7 cellular contexts compared by ENCODE assay signal in the genomic region with DNA sequence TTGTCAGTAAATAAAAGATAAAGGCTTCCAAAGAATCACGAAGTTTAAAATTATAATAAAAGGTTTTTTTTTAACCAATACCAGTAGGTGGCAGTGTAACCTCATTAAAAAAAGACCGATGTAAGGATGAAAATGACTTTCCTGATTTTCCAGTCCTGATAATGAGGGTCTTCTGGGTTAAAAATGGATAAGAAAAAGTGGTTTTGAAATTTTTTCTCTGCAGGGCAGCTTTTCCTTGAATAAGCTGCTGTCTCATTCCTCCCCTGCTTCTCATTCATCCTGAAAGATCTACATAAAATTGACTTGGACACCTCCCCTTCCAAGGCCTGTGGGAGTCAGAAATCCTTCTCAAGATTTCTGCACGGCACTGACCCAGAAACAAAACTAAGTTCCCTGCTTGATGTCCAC. TPM values are rescaled to one million over a fixed set of nuclear protein-coding genes. Genes with fewer than 3 reads are reported as not detected.
DNase-seq lines count a peak whose midpoint lies in the region; ATAC-seq, FAIRE-seq and TF ChIP-seq lines count a peak whose summit lies in the region.

No MANE protein-coding gene starts in this region.

- H3K36me3 ChIP-seq in HepG2 (replicated peaks in 1 of 2; ENCODE audit: control insufficient read depth in 1 of 2, insufficient read depth in 2 of 2, low read length in 2 of 2): no peaks in the 10 kb centered on the region
- no peaks in the 10 kb centered on the region for H3K36me3 ChIP-seq in effector memory CD4-positive, alpha-beta T cell (ENCODE audit: control insufficient read depth, insufficient read depth, low read length)

- WGBS in HepG2 (ENCODE audit: low lambda C conversion rate): 2% methylated on average over 3 of the region's 3 CpGs

- FAIRE-seq in G401.6 (lab: Jason Lieb, UNC) (peak; percentile 96), HepG2 (lab: Jason Lieb, UNC) (peak; percentile 15)

- no peak overlapping the region for H3K27ac ChIP-seq in HepG2 (ENCODE audit: extremely low read length, insufficient read depth, low read length)
- H3K27ac ChIP-seq in effector memory CD4-positive, alpha-beta T cell (ENCODE audit: insufficient read depth, low read length, poor library complexity, severe bottlenecking): no peak overlapping the region

- peak; percentile 62 for TF ChIP-seq CTCF in HepG2 (CRISPR knock-in tag; IDR thresholded peaks at IDR 0.05)

- intact Hi-C loops in HepG2 (cut with micrococcal nuclease; ENCODE audit: unreplicated experiment): loop anchor here (1.0 to 10.0 kb wide), 2 partner anchors 498 to 924 kb away; no protein-coding TSS in a partner anchor

- H3K9ac ChIP-seq in HepG2 (ENCODE audit: insufficient read depth, low read depth, low read length): no peak overlapping the region

- H3K27me3 ChIP-seq in HepG2 (ENCODE audit: control insufficient read depth in 1 of 2, insufficient read depth in 2 of 2, low read length in 2 of 2): 0 out of 5 replicates have a peak, but pooled peaks cover 0 to 2% of the 10 kb centered on the region in 2 experiments
- H3K27me3 ChIP-seq in effector memory CD4-positive, alpha-beta T cell (replicated peaks; ENCODE audit: control insufficient read depth, insufficient read depth, low read length, poor library complexity, severe bottlenecking): no peaks in the 10 kb centered on the region

- CTCF ChIA-PET in HepG2 (lab: Yijun Ruan, JAX; ENCODE audit: low intra/inter-chr PET ratio, low total read pairs): interaction anchor here (1.4 kb wide), 1 partner anchor 23 kb away, joined by 7 read pairs; no protein-coding TSS in a partner anchor

- no peak overlapping the region for H3K4me3 ChIP-seq in HepG2 (replicated peaks in 1 of 3; ENCODE audit: insufficient read depth in 1 of 3, low read depth in 2 of 3, low read length in 3 of 3)
- H3K4me3 ChIP-seq in effector memory CD4-positive, alpha-beta T cell (ENCODE audit: insufficient read depth, low read depth, low read length, poor library complexity, severe bottlenecking): no peak overlapping the region

- no peak overlapping the region for H2AFZ ChIP-seq in HepG2 (ENCODE audit: low read length)

- no peak overlapping the region for H3K4me2 ChIP-seq in HepG2 (ENCODE audit: low read depth, low read length)

- no peak for TF ChIP-seq EP300 in HepG2 (IDR thresholded peaks at IDR 0.05; ENCODE audit: low read depth in 2 of 2, low read length in 2 of 2)
- no peak for TF ChIP-seq EP300 in HepG2 (CRISPR knock-in tag; IDR thresholded peaks at IDR 0.05; ENCODE audit: borderline replicate concordance)

- H3K9me3 ChIP-seq in HepG2 (ENCODE audit: low read length): peaks cover 9% of the 10 kb centered on the region; the same call in 1 of the 2 replicates
- no peaks in the 10 kb centered on the region for H3K9me3 ChIP-seq in effector memory CD4-positive, alpha-beta T cell (ENCODE audit: control insufficient read depth, low read length)

- TF ChIP-seq POLR2A in HepG2 (IDR thresholded peaks at IDR 0.05; ENCODE audit: insufficient read depth in 1 of 2, low read depth in 2 of 2, low read length in 2 of 2): no peak

- no peak; the same call in 1 of the 2 replicates for TF ChIP-seq RAD21 in HepG2 (CRISPR knock-in tag; IDR thresholded peaks at IDR 0.05)

- no peaks in the 10 kb centered on the region for H4K20me1 ChIP-seq in HepG2 (ENCODE audit: insufficient read depth, low read length)

- POLR2A ChIA-PET in HepG2 (lab: Yijun Ruan, JAX): no interaction called here

- no TSS peak for BruUV-seq in HepG2 (replicated peaks; lab: Mats Ljungman, UMichigan)

- peak; percentile 51 for ATAC-seq in HepG2
- ATAC-seq in HG02610 (IDR thresholded peaks at IDR 0.05; ENCODE audit: unreplicated experiment): no peak

- H3K79me2 ChIP-seq in HepG2 (ENCODE audit: insufficient read depth, low read length): no peaks in the 10 kb centered on the region

- in situ Hi-C loops in HepG2 (cut with HindIII; ENCODE audit: extremely low pct_ligation_motif_present, low pct_unique_long_range_greater_than_20kb): no loop called here

- DNase-seq in NCI-H1105 (lab: John Stamatoyannopoulos, UW) (peak; percentile 17), astrocyte of the hippocampus (ENCODE audit: low read depth, low spot score) (peak; percentile 65), HepG2 (ENCODE audit: low spot score) (peak; percentile 59), mesenteric fat pad (ENCODE audit: low spot score) (no peak)
- DNase-seq in effector memory CD4-positive, alpha-beta T cell: no peak

- no peaks in the 10 kb centered on the region for H3K4me1 ChIP-seq in HepG2 (ENCODE audit: insufficient read depth, low read length)
- H3K4me1 ChIP-seq in effector memory CD4-positive, alpha-beta T cell (ENCODE audit: control insufficient read depth, insufficient read depth, low read length, poor library complexity, severe bottlenecking): no peaks in the 10 kb centered on the region

TF ChIP-seq in HepG2, 621 proteins besides CTCF, POLR2A, EP300 and RAD21 (continues in another document):
- TF ChIP-seq HNRNPK (IDR thresholded peaks at IDR 0.05; ENCODE audit: low read depth, low read length, poor library complexity, severe bottlenecking) (peak; percentile 6), TOE1 (CRISPR knock-in tag; IDR thresholded peaks at IDR 0.05) (peak; percentile 27; the same call in 1 of the 2 replicates), NCOR1 (IDR thresholded peaks at IDR 0.05; ENCODE audit: borderline replicate concordance, low read length) (no peak), KDM3A (CRISPR knock-in tag; IDR thresholded peaks at IDR 0.05; ENCODE audit: low read depth) (no peak), KDM6A (CRISPR knock-in tag; IDR thresholded peaks at IDR 0.05; ENCODE audit: low read depth) (no peak), HOXD1 (CRISPR knock-in tag; IDR thresholded peaks at IDR 0.05) (no peak), ATF7-NPFF (CRISPR knock-in tag; IDR thresholded peaks at IDR 0.05; ENCODE audit: low read depth) (no peak), CREM (IDR thresholded peaks at IDR 0.05) (0 out of 2 replicates have a peak, but pooled peaks have one; percentile 13), CREM (CRISPR knock-in tag; IDR thresholded peaks at IDR 0.05) (no peak), ZNF530 (CRISPR knock-in tag; IDR thresholded peaks at IDR 0.05; ENCODE audit: low read depth) (no peak), EED (CRISPR knock-in tag; IDR thresholded peaks at IDR 0.05) (no peak), ZNF296 (CRISPR knock-in tag; conservative IDR thresholded peaks at IDR 0.05) (no peak), ZNF10 (CRISPR knock-in tag; IDR thresholded peaks at IDR 0.05; ENCODE audit: borderline replicate concordance, low read depth) (no peak), ZNF138 (CRISPR knock-in tag; IDR thresholded peaks at IDR 0.05; ENCODE audit: low read depth) (no peak), ZNF224 (CRISPR knock-in tag; IDR thresholded peaks at IDR 0.05) (no peak), MIXL1 (CRISPR knock-in tag; IDR thresholded peaks at IDR 0.05) (peak; percentile 42; the same call in 1 of the 2 replicates), THAP11 (CRISPR knock-in tag; IDR thresholded peaks at IDR 0.05) (no peak), STAG1 (CRISPR knock-in tag; IDR thresholded peaks at IDR 0.05) (peak; percentile 77), TP53 (CRISPR knock-in tag; conservative IDR thresholded peaks at IDR 0.05) (no peak), U2AF2 (IDR thresholded peaks at IDR 0.05; ENCODE audit: low read depth, low read length) (no peak)
- TF ChIP-seq, protein P1, sequence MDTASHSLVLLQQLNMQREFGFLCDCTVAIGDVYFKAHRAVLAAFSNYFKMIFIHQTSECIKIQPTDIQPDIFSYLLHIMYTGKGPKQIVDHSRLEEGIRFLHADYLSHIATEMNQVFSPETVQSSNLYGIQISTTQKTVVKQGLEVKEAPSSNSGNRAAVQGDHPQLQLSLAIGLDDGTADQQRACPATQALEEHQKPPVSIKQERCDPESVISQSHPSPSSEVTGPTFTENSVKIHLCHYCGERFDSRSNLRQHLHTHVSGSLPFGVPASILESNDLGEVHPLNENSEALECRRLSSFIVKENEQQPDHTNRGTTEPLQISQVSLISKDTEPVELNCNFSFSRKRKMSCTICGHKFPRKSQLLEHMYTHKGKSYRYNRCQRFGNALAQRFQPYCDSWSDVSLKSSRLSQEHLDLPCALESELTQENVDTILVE (CRISPR knock-in tag; IDR thresholded peaks at IDR 0.05): no peak

RNA-seq across cellular contexts. Expression of a gene that starts 58.9 kb away (rescaled TPM):
- total RNA-seq in HepG2 (2016; rRNA removed; fragmentation: Illumina TruSeq; extraction: Trizol) (15.5 and 23.3 TPM in 2 replicates), mesenteric fat pad (12.7 TPM)
- 1.6 and 1.8 TPM in 2 replicates for total RNA-seq in HepG2 (2016; cell fraction: cytosol; rRNA removed; fragmentation: Illumina TruSeq; extraction: Trizol; ENCODE audit: low read depth)
- 17.5 and 22.7 TPM in 2 replicates for total RNA-seq in HepG2 (2016; cell fraction: insoluble cytoplasmic fraction; rRNA removed; fragmentation: Illumina TruSeq; extraction: Trizol)
- 5.6 and 7.4 TPM in 2 replicates for total RNA-seq in HepG2 (2016; cell fraction: membrane; rRNA removed; fragmentation: Illumina TruSeq; extraction: Trizol)
- total RNA-seq in HepG2 (2016; cell fraction: nucleus; rRNA removed; fragmentation: Illumina TruSeq; extraction: Trizol): 12.8 and 13.0 TPM in 2 replicates
- polyA plus RNA-seq in HepG2 (2011; rRNA removed): 15.2 and 16.9 TPM in 2 replicates
- 7.6 and 10.6 TPM in 2 replicates for polyA plus RNA-seq in HepG2 (2011; cell fraction: cytosol; rRNA removed)
- polyA plus RNA-seq in HepG2 (2011; cell fraction: nucleus; rRNA removed): 8.6 and 9.8 TPM in 2 replicates
- polyA plus RNA-seq in HepG2 (2012): 13.5 and 16.7 TPM in 2 replicates
- 0.57 and 0.70 TPM in 2 replicates for polyA plus RNA-seq in HepG2 (2016; cell fraction: cytosol; fragmentation: Illumina TruSeq; extraction: Trizol; ENCODE audit: low read depth)
- 15.9 and 16.0 TPM in 2 replicates for polyA plus RNA-seq in HepG2 (2016; cell fraction: insoluble cytoplasmic fraction; fragmentation: Illumina TruSeq; extraction: Trizol; ENCODE audit: low read depth)
- 2.2 and 2.6 TPM in 2 replicates for polyA plus RNA-seq in HepG2 (2016; cell fraction: membrane; fragmentation: Illumina TruSeq; extraction: Trizol; ENCODE audit: low read depth)
- 11.2 and 12.2 TPM in 2 replicates for polyA plus RNA-seq in HepG2 (2016; cell fraction: nucleus; fragmentation: Illumina TruSeq; extraction: Trizol; ENCODE audit: insufficient read depth, low read depth)
- 30.5 and 39.3 TPM in 2 replicates for polyA minus RNA-seq in HepG2 (2011; rRNA and poly(A)+ RNA removed; ENCODE audit: low replicate concordance)
- 12.7 and 15.8 TPM in 2 replicates for polyA minus RNA-seq in HepG2 (2011; cell fraction: cytosol; rRNA and poly(A)+ RNA removed)
- 34.8 and 39.1 TPM in 2 replicates for polyA minus RNA-seq in HepG2 (2011; cell fraction: nucleus; rRNA and poly(A)+ RNA removed)

Comparison
In these comparisons a context has a peak if more than half of its experiments do, and no peak if none do; other contexts are left out.
1. DNase-seq: peak in NCI-H1105 (single experiment), astrocyte of the hippocampus (single experiment) and HepG2 (single experiment); none in mesenteric fat pad (single experiment) and effector memory CD4-positive, alpha-beta T cell (0 of 3).